In genomic region chr17:68608515-68609130, GRCh38 we compare ENCODE assay signal across 23 cellular contexts. TPM values are rescaled to one million over a fixed set of nuclear protein-coding genes. Genes with fewer than 3 reads are reported as not detected.
DNase-seq lines count a peak whose midpoint lies in the region; ATAC-seq, FAIRE-seq and TF ChIP-seq lines count a peak whose summit lies in the region.
"Had no signal": no experiment of that assay in that cellular context is flagged by ENCODE, and none has a peak within 500 bp of the region (broad histone marks: within the 10 kb centered on the region; RNA-seq: fewer than 3 reads in every experiment).

No MANE protein-coding gene starts in this region.

- no peak overlapping the region for H2AK5ac ChIP-seq in H1 (ENCODE audit: low read depth, low read length)

- CTCF ChIA-PET in HCT116 (lab: Charles Lee) (no interaction called here), WTC11 (lab: Charles Lee) (no interaction called here), H1 (lab: Charles Lee; ENCODE audit: partially characterized antibody) (interaction anchor here (1.1 to 1.4 kb wide), 2 partner anchors 18 to 143 kb away, joined by 4 to 5 read pairs; no protein-coding TSS in a partner anchor)

- no peak overlapping the region for H3K18ac ChIP-seq in H1 (ENCODE audit: extremely low read depth, low read length)

- no peak overlapping the region for H3K4ac ChIP-seq in H1 (replicated peaks; ENCODE audit: insufficient read length, low read depth, low read length)

- H3K27me3 Mint-ChIP-seq in WTC11 (ENCODE audit: low read depth), result peaks cover 5% of the 10 kb centered on the region

- H3K4me3 ChIP-seq in HCT116 (replicated peaks in 1 of 2; ENCODE audit: low read depth in 1 of 2, low read length in 2 of 2), result no peak overlapping the region
- H3K4me3 ChIP-seq in H1 (ENCODE audit: extremely low read depth in 1 of 4, insufficient read depth in 2 of 4, low read depth in 3 of 4, low read length in 4 of 4), result no peak overlapping the region
- no peak overlapping the region for H3K4me3 ChIP-seq in transverse colon
- H3K4me3 ChIP-seq: GM23248 had no signal

- H3K79me1 ChIP-seq in H1 (ENCODE audit: low read depth, low read length), result no peaks in the 10 kb centered on the region

- 96% methylated on average over 1 of the region's 1 CpG; no CpG with 5 or more reads in 1 of the 2 experiments for WGBS in H1 (ENCODE audit: extremely low coverage in 1 of 2, insufficient coverage in 1 of 2, insufficient read length in 1 of 2, insufficient replicate concordance in 2 of 2, low coverage in 1 of 2, low lambda C conversion rate in 2 of 2, missing lambda C conversion rate in 1 of 2), 2 experiments
- WGBS in transverse colon (ENCODE audit: low coverage in 1 of 2), 2 donors, result 67 to 80% methylated on average over 1 of the region's 1 CpG

- H3K36me3 Mint-ChIP-seq in WTC11, result peaks cover 41% of the 10 kb centered on the region
- H3K36me3 Mint-ChIP-seq: CD4-positive, CD25-positive, alpha-beta regulatory T cell had no signal

- no peak overlapping the region for H3K4me2 ChIP-seq in HCT116 (ENCODE audit: low read length)
- no peak overlapping the region for H3K4me2 ChIP-seq in H1 (ENCODE audit: insufficient read depth in 1 of 2, low read depth in 2 of 2, low read length in 2 of 2)

- H3K14ac ChIP-seq in H1 (ENCODE audit: insufficient read length), result no peak overlapping the region

- H4K20me1 ChIP-seq in HCT116 (ENCODE audit: insufficient read depth), result no peaks in the 10 kb centered on the region
- no peaks in the 10 kb centered on the region for H4K20me1 ChIP-seq in H1 (replicated peaks in 1 of 2; ENCODE audit: control insufficient read depth in 1 of 2, insufficient read depth in 2 of 2, low read length in 2 of 2)

- H3K9me3 ChIP-seq in HCT116 (ENCODE audit: control insufficient read depth in 1 of 2, insufficient read depth in 1 of 2, low read depth in 1 of 2, low read length in 2 of 2) (peaks cover 24 to 36% of the 10 kb centered on the region in 2 experiments; a peak in 3 of 4 replicates), H1 (ENCODE audit: insufficient read depth in 2 of 2, low read depth in 1 of 2, low read length in 1 of 2) (peaks cover 13 to 14% of the 10 kb centered on the region in 2 experiments), transverse colon (peaks cover 22 to 33% of the 10 kb centered on the region in 2 donors)
- H3K9me3 ChIP-seq: BE2C had no signal

- H3K23me2 ChIP-seq in H1 (ENCODE audit: low read depth, low read length), result no peaks in the 10 kb centered on the region

- no peak overlapping the region for H3K23ac ChIP-seq in H1 (ENCODE audit: insufficient read length)

- H4K5ac ChIP-seq in H1 (ENCODE audit: insufficient read length, low read depth, low read length), result no peak overlapping the region

- H3K56ac ChIP-seq in H1 (replicated peaks; ENCODE audit: insufficient read length, low read depth, low read length), result no peak overlapping the region

- H2BK5ac ChIP-seq in H1 (ENCODE audit: low read depth, low read length), result no peak overlapping the region

- peaks cover 10% of the 10 kb centered on the region for H3K4me1 Mint-ChIP-seq in WTC11
- H3K4me1 Mint-ChIP-seq: CD4-positive, CD25-positive, alpha-beta regulatory T cell; CD8-positive, alpha-beta memory T cell; IgD-negative memory B cell had no signal

- no peaks in the 10 kb centered on the region for H3K27me3 ChIP-seq in HCT116 (ENCODE audit: insufficient read depth, low read length)
- no peaks in the 10 kb centered on the region for H3K27me3 ChIP-seq in H1 (replicated peaks in 1 of 4; ENCODE audit: control insufficient read depth in 3 of 4, extremely low read depth in 1 of 4, insufficient read depth in 3 of 4, low read length in 3 of 4)
- H3K27me3 ChIP-seq in transverse colon, result peaks cover under 1% of the 10 kb centered on the region

- no peak for TF ChIP-seq CTCF in HCT116 (IDR thresholded peaks at IDR 0.05 in 2 of 3, conservative IDR thresholded peaks at IDR 0.05 in 1 of 3; ENCODE audit: borderline replicate concordance in 1 of 3, insufficient read depth in 1 of 3, low read depth in 2 of 3, low read length in 2 of 3)
- TF ChIP-seq CTCF in WTC11 (IDR thresholded peaks at IDR 0.05), result no peak
- TF ChIP-seq CTCF in H1 (IDR thresholded peaks at IDR 0.05; ENCODE audit: control extremely low read depth in 1 of 3, insufficient read depth in 1 of 3, low read depth in 1 of 3, low read length in 3 of 3), result no peak
- no peak for TF ChIP-seq CTCF in transverse colon (IDR thresholded peaks at IDR 0.05)

- TF ChIP-seq POLR2A in HCT116 (IDR thresholded peaks at IDR 0.05; ENCODE audit: borderline replicate concordance, extremely low read depth, insufficient read depth, insufficient read length), result no peak
- TF ChIP-seq POLR2A in H1 (IDR thresholded peaks at IDR 0.05; ENCODE audit: control extremely low read depth in 1 of 2, low read depth in 2 of 2, low read length in 2 of 2), result no peak
- no peak for TF ChIP-seq POLR2A in transverse colon (IDR thresholded peaks at IDR 0.05)

- no peak overlapping the region for H3K4me3 Mint-ChIP-seq in WTC11
- H3K4me3 Mint-ChIP-seq: CD4-positive, CD25-positive, alpha-beta regulatory T cell; CD8-positive, alpha-beta memory T cell; IgD-negative memory B cell had no signal

- no peak overlapping the region for H2BK12ac ChIP-seq in H1 (ENCODE audit: low read depth, low read length)

- POLR2A ChIA-PET in HCT116 (lab: Charles Lee) (no interaction called here), WTC11 (lab: Charles Lee) (no interaction called here), H1 (lab: Charles Lee; ENCODE audit: partially characterized antibody) (no interaction called here)

- ATAC-seq in HCT116 (no peak), WTC11 (no peak), GM18867 (IDR thresholded peaks at IDR 0.05; ENCODE audit: unreplicated experiment) (no peak), HG03139 (IDR thresholded peaks at IDR 0.05; ENCODE audit: unreplicated experiment) (no peak)
- ATAC-seq: HepG2 had no signal

- RAD21 ChIA-PET in HCT116 (lab: Charles Lee; ENCODE audit: low non-redundant PET in 1 of 2, low total read pairs in 2 of 2, uncharacterized antibody in 2 of 2, unreplicated experiment in 2 of 2), result no interaction called here

- H3K9ac ChIP-seq in HCT116 (ENCODE audit: low read length) (no peak overlapping the region), H1 (replicated peaks in 1 of 4; ENCODE audit: extremely low read depth in 1 of 4, low read depth in 3 of 4, low read length in 3 of 4) (no peak overlapping the region)
- H3K9ac ChIP-seq: GM23248 had no signal

- in situ Hi-C loops in transverse colon (cut with MboI; ENCODE audit: low pct_ligation_motif_present in 1 of 4, low pct_unique_long_range_greater_than_20kb in 1 of 4, low sequenced_read_pairs in 3 of 4), result no loop called here

- no peak overlapping the region for H2BK20ac ChIP-seq in H1 (ENCODE audit: low read length)

- no peak for DNase-seq in HCT116 (ENCODE audit: low read depth, low spot score)
- DNase-seq in WTC11 (ENCODE audit: low spot score), result no peak
- DNase-seq in H1 (ENCODE audit: low read depth in 1 of 2, low spot score in 2 of 2), result no peak
- DNase-seq in transverse colon, result no peak
- DNase-seq: ACHN; BE2C; C1 segment of cervical spinal cord; CD4-positive, CD25-positive, alpha-beta regulatory T cell; CD8-positive, alpha-beta memory T cell; COR-L47; DMS153; DMS79; GF-D8; GM23248; HCEC 1CT; KG1 had no signal

- H2BK15ac ChIP-seq in H1 (ENCODE audit: low read length), result no peak overlapping the region

- H3K79me2 ChIP-seq in HCT116 (ENCODE audit: insufficient read depth, low read length), result no peaks in the 10 kb centered on the region
- no peaks in the 10 kb centered on the region for H3K79me2 ChIP-seq in H1 (ENCODE audit: control insufficient read depth in 1 of 2, insufficient read depth in 2 of 2, low read length in 2 of 2)

- intact Hi-C loops in HCT116 (cut with micrococcal nuclease) (no loop called here), transverse colon (cut with DNase I; ENCODE audit: low total_unique reads) (no loop called here)

- no peak for TF ChIP-seq RAD21 in HCT116 (IDR thresholded peaks at IDR 0.05; ENCODE audit: low read depth)
- no peak for TF ChIP-seq RAD21 in H1 (IDR thresholded peaks at IDR 0.05 in 1 of 2, conservative IDR thresholded peaks at IDR 0.05 in 1 of 2; ENCODE audit: low read depth in 2 of 2, low read length in 2 of 2)

- H2BK120ac ChIP-seq in H1 (replicated peaks; ENCODE audit: low read depth, low read length), result no peak overlapping the region

- H4K91ac ChIP-seq in H1 (replicated peaks; ENCODE audit: insufficient read length, low read length), result no peak overlapping the region

- H3K4me1 ChIP-seq in HCT116 (ENCODE audit: control insufficient read depth in 1 of 2, insufficient read depth in 2 of 2, low read length in 2 of 2), result no peaks in the 10 kb centered on the region
- H3K4me1 ChIP-seq in H1 (replicated peaks in 1 of 4; ENCODE audit: control insufficient read depth in 3 of 4, insufficient read depth in 4 of 4, low read length in 3 of 4), result peaks cover 0 to 2% (median 0%) of the 10 kb centered on the region in 4 experiments; a peak in 1 of 7 replicates
- H3K4me1 ChIP-seq in transverse colon, result no peaks in the 10 kb centered on the region
- H3K4me1 ChIP-seq: BE2C had no signal

- no peak for TF ChIP-seq EP300 in H1 (IDR thresholded peaks at IDR 0.05; ENCODE audit: borderline replicate concordance in 1 of 2, low read depth in 2 of 2, low read length in 2 of 2)
- no peak for TF ChIP-seq EP300 in transverse colon (IDR thresholded peaks at IDR 0.05; ENCODE audit: low read depth)

- no peak for FAIRE-seq in H1 (lab: Jason Lieb, UNC)
- FAIRE-seq: H54, HepG2 had no signal

- H3K9me3 Mint-ChIP-seq in WTC11, result peaks cover 54% of the 10 kb centered on the region

- no TSS peak for BruUV-seq in HCT116 (replicated peaks; lab: Mats Ljungman, UMichigan)

- H3K9me2 ChIP-seq in HCT116 (ENCODE audit: insufficient read depth), result no peaks in the 10 kb centered on the region

- no peak overlapping the region for H3K27ac ChIP-seq in HCT116 (ENCODE audit: low read depth, low read length)
- no peak overlapping the region for H3K27ac ChIP-seq in H1 (ENCODE audit: low read depth, low read length)
- no peak overlapping the region for H3K27ac ChIP-seq in transverse colon
- H3K27ac ChIP-seq: GM23248 had no signal

- no peaks in the 10 kb centered on the region for H3K36me3 ChIP-seq in HCT116 (ENCODE audit: control insufficient read depth in 1 of 2, insufficient read depth in 2 of 2, low read length in 2 of 2)
- H3K36me3 ChIP-seq in H1 (ENCODE audit: control insufficient read depth in 2 of 4, insufficient read depth in 4 of 4, low read length in 3 of 4), result peaks cover 0 to 5% (median 0%) of the 10 kb centered on the region in 4 experiments; a peak in 2 of 8 replicates
- no peaks in the 10 kb centered on the region for H3K36me3 ChIP-seq in transverse colon
- H3K36me3 ChIP-seq: BE2C had no signal

- no peak overlapping the region for H3K27ac Mint-ChIP-seq in WTC11
- H3K27ac Mint-ChIP-seq: CD4-positive, CD25-positive, alpha-beta regulatory T cell; CD8-positive, alpha-beta memory T cell; IgD-negative memory B cell had no signal

- no peak overlapping the region for H4K8ac ChIP-seq in H1 (ENCODE audit: extremely low read depth, insufficient read depth, low read length)

- H2AFZ ChIP-seq in HCT116 (ENCODE audit: low read depth, low read length, poor library complexity, severe bottlenecking), result no peak overlapping the region
- no peak overlapping the region for H2AFZ ChIP-seq in H1 (ENCODE audit: low read length)
- H2AFZ ChIP-seq: GM23248 had no signal

RNA-seq across cellular contexts. Expression of gene FAM20A, which starts 7.5 kb away (rescaled TPM):
- not detected for total RNA-seq in HCT116 (2021; ENCODE audit: unreplicated experiment)
- polyA plus RNA-seq in HCT116 (2012), result 0.31 and 0.33 TPM in 2 replicates
- total RNA-seq in WTC11 (2021), result 1.3 to 5.8 TPM (median 2.0 TPM) in 3 replicates
- total RNA-seq in H1 (2021; fragmentation: NEBNext Ultra II Directional; extraction: Animal tissue kit (Norgen Biotek cat#: 25700)), result 3.5 and 3.6 TPM in 2 replicates
- polyA plus RNA-seq in H1 (2011; rRNA removed), result 11.9 and 13.8 TPM in 2 replicates
- 13.6 TPM for polyA plus RNA-seq in H1 (2011; cell fraction: cytosol; rRNA removed)
- polyA plus RNA-seq in H1 (2011; cell fraction: nucleus; rRNA removed), result 49.4 TPM
- polyA plus RNA-seq in H1 (2012, experiment 1 of 2), result 9.6 to 13.6 TPM (median 12.0 TPM) in 4 replicates
- polyA plus RNA-seq in H1 (2012, experiment 2 of 2), result 4.5 TPM
- polyA plus RNA-seq in H1 (2013, experiment 1 of 2), result 1.1 TPM
- polyA plus RNA-seq in H1 (2013, experiment 2 of 2), result 0.57 TPM
- 15.2 TPM in 2 replicates for polyA minus RNA-seq in H1 (2011; rRNA and poly(A)+ RNA removed)
- polyA minus RNA-seq in H1 (2011; cell fraction: cytosol; rRNA and poly(A)+ RNA removed), result 7.3 TPM
- 19.7 TPM for polyA minus RNA-seq in H1 (2011; cell fraction: nucleus; rRNA and poly(A)+ RNA removed)
- 1 to 10 TPM; 1.5 to 4.1 (median 3.5) TPM for total RNA-seq in transverse colon
- total RNA-seq: A172; CD4-positive, CD25-positive, alpha-beta regulatory T cell; CD8-positive, alpha-beta memory T cell; Daoy had no signal
- polyA plus RNA-seq: IgD-negative memory B cell had no signal
